14 cellular contexts compared by ENCODE assay signal in the genomic region with DNA sequence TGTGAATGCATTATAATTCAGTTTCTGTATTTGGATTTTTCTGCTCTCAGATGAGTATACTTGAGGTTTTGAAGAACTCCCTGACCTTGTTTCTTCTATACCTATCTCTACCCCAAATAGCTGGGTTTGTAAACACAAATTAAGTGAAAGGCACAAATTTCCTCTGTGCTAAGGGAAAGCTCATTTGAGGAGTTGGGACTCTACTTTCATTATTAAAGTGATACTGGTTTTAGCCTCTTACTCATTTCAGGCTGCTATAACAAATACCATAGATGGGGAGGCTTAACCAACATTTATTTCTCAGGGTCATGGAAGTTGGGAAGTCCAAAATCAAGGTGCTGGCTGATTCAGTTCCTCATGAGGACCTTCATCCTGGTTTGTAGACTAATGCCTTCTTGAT.
DNase-seq lines count a peak whose midpoint lies in the region; ATAC-seq lines count a peak whose summit lies in the region.
"Had no signal": no experiment of that assay in that cellular context is flagged by ENCODE, and none has a peak within 500 bp of the region (broad histone marks: within the 10 kb centered on the region; RNA-seq: fewer than 3 reads in every experiment).

No MANE protein-coding gene starts in this region.

- H3K4me1 Mint-ChIP-seq in activated CD8-positive, alpha-beta memory T cell treated with anti-CD3 and anti-CD28 coated beads, Interleukin-2, amount 10 ng/mL, durations not matched to agents 7 days and 5 days = no peaks in the 10 kb centered on the region
- H3K4me1 Mint-ChIP-seq: B cell had no signal

- CTCF ChIA-PET in activated CD8-positive, alpha-beta memory T cell treated with anti-CD3 and anti-CD28 coated beads, Interleukin-2, amount 10 ng/mL, durations not matched to agents 7 days and 5 days (lab: Charles Lee) = no interaction called here

- no peak overlapping the region for H3K4me3 Mint-ChIP-seq in activated CD8-positive, alpha-beta memory T cell treated with anti-CD3 and anti-CD28 coated beads, Interleukin-2, amount 10 ng/mL, durations not matched to agents 7 days and 5 days
- H3K4me3 Mint-ChIP-seq: B cell; CD4-positive, alpha-beta T cell; CD8-positive, alpha-beta T cell had no signal

- no peak for DNase-seq in activated CD8-positive, alpha-beta memory T cell treated with anti-CD3 and anti-CD28 coated beads, Interleukin-2, amount 10 ng/mL, durations not matched to agents 7 days and 5 days
- DNase-seq in GM19238 (ENCODE audit: insufficient read length, low spot score) = no peak
- DNase-seq: AML-193; Caco-2; Calu3; CD4-positive, alpha-beta T cell; CD8-positive, alpha-beta T cell; DMS79 treated with DMSO at 0.1 percent for 48 hours; GF-D8 had no signal

- H3K27me3 Mint-ChIP-seq in activated CD8-positive, alpha-beta memory T cell treated with anti-CD3 and anti-CD28 coated beads, Interleukin-2, amount 10 ng/mL, durations not matched to agents 7 days and 5 days = peaks cover 3% of the 10 kb centered on the region
- H3K27me3 Mint-ChIP-seq: CD4-positive, alpha-beta T cell had no signal

- no peak overlapping the region for H3K27ac Mint-ChIP-seq in activated CD8-positive, alpha-beta memory T cell treated with anti-CD3 and anti-CD28 coated beads, Interleukin-2, amount 10 ng/mL, durations not matched to agents 7 days and 5 days
- H3K27ac Mint-ChIP-seq: B cell; CD4-positive, alpha-beta T cell; CD8-positive, alpha-beta T cell had no signal

- H3K9me3 Mint-ChIP-seq in activated CD8-positive, alpha-beta memory T cell treated with anti-CD3 and anti-CD28 coated beads, Interleukin-2, amount 10 ng/mL, durations not matched to agents 7 days and 5 days (ENCODE audit: low read depth) = no peaks in the 10 kb centered on the region
- H3K9me3 Mint-ChIP-seq: CD4-positive, alpha-beta T cell; CD8-positive, alpha-beta T cell had no signal

- H3K36me3 Mint-ChIP-seq in activated CD8-positive, alpha-beta memory T cell treated with anti-CD3 and anti-CD28 coated beads, Interleukin-2, amount 10 ng/mL, durations not matched to agents 7 days and 5 days = no peaks in the 10 kb centered on the region
- H3K36me3 Mint-ChIP-seq: CD8-positive, alpha-beta T cell had no signal

- peak; percentile 86 for ATAC-seq in HG02610 (IDR thresholded peaks at IDR 0.05; ENCODE audit: unreplicated experiment)
- peak; percentile 61 for ATAC-seq in HG02884 (IDR thresholded peaks at IDR 0.05; ENCODE audit: unreplicated experiment)
- peak; percentile 47 for ATAC-seq in HG03442 (IDR thresholded peaks at IDR 0.05; ENCODE audit: unreplicated experiment)
- no peak for ATAC-seq in activated CD8-positive, alpha-beta memory T cell treated with anti-CD3 and anti-CD28 coated beads, Interleukin-2, amount 10 ng/mL, durations not matched to agents 7 days and 5 days
- ATAC-seq: A549; CD8-positive, alpha-beta T cell had no signal
